8 cellular contexts compared by ENCODE assay signal in genomic region chr9:97013151-97014132, GRCh38. TPM values are rescaled to one million over a fixed set of nuclear protein-coding genes. Genes with fewer than 3 reads are reported as not detected.
DNase-seq lines count a peak whose midpoint lies in the region; ATAC-seq, FAIRE-seq and TF ChIP-seq lines count a peak whose summit lies in the region.
"Not testable (repeated sequence)": the region's sequence is repeated elsewhere in the genome, so short reads cannot be mapped to it uniquely, and the experiment has no call there.

No MANE protein-coding gene starts in this region.

- peaks cover 25% of the 10 kb centered on the region for H3K79me2 ChIP-seq in keratinocyte (ENCODE audit: control insufficient read depth, insufficient read depth, low read length)

- peak overlapping the region; percentile 76 for H2AFZ ChIP-seq in keratinocyte (ENCODE audit: control insufficient read depth, low read length)

- DNase-seq in AG08396 (ENCODE audit: low spot score) (peak; percentile 48), NCI-H345 treated with DMSO at 0.1 percent for 48 hours (lab: John Stamatoyannopoulos, UW; ENCODE audit: unreplicated experiment) (peak; percentile 73), cerebellar cortex (ENCODE audit: low spot score) (peak; percentile 84), keratinocyte (ENCODE audit: low read depth, low spot score) (peak; percentile 38)
- peak; percentile 72 for DNase-seq in activated CD4-positive, CD25-positive, alpha-beta regulatory T cell treated with anti-CD3 and anti-CD28 coated beads, Interleukin-2, amount 50 U/mL, for 72 hours
- DNase-seq in stimulated activated CD4-positive, alpha-beta T cell treated with anti-CD3 and anti-CD28 coated beads, Interleukin-12 subunit alpha, Interleukin-12 subunit beta, amount 100 ng/mL, for 48 hours (ENCODE audit: low read depth in 2 of 3, low spot score in 1 of 3): peak; percentile 60 to 71 (median 68)

- not testable (repeated sequence) for H3K4me1 ChIP-seq in keratinocyte (ENCODE audit: control insufficient read depth, extremely low read depth, insufficient read depth, low read length)

- H3K4me3 ChIP-seq in keratinocyte (ENCODE audit: control insufficient read depth in 2 of 3, extremely low read depth in 1 of 3, insufficient read depth in 2 of 3, low read depth in 1 of 3, low read length in 3 of 3): peak overlapping the region; percentile 49 to 72 (median 67)

- not testable (repeated sequence) for TF ChIP-seq CTCF in keratinocyte (optimal IDR thresholded peaks at IDR 0.05 in 1 of 3, IDR thresholded peaks at IDR 0.05 in 1 of 3, conservative IDR thresholded peaks at IDR 0.05 in 1 of 3; ENCODE audit: extremely low read depth in 1 of 3, insufficient read depth in 2 of 3, low read length in 3 of 3)

- not testable (repeated sequence) for H3K9me3 ChIP-seq in keratinocyte (ENCODE audit: control insufficient read depth, low read depth, low read length)

- not testable (repeated sequence) for H3K27me3 ChIP-seq in keratinocyte (ENCODE audit: control insufficient read depth, extremely low read depth, insufficient read depth, low read length)

- H3K4me2 ChIP-seq in keratinocyte (ENCODE audit: control insufficient read depth, extremely low read depth, insufficient read depth, low read depth, low read length): peak overlapping the region; percentile 45

- H3K36me3 ChIP-seq in keratinocyte (ENCODE audit: control insufficient read depth in 2 of 2, extremely low read depth in 1 of 2, insufficient read depth in 2 of 2, low read length in 2 of 2): not testable (repeated sequence)

- peak overlapping the region; percentile 59 for H3K9ac ChIP-seq in keratinocyte (ENCODE audit: control insufficient read depth, extremely low read depth, insufficient read depth, low read length)

- not testable (repeated sequence) for H4K20me1 ChIP-seq in keratinocyte (ENCODE audit: control insufficient read depth, extremely low read depth, insufficient read depth, low read length)

- dilution Hi-C loops in keratinocyte (cut with MboI; ENCODE audit: extremely low pct_ligation_motif_present, low sequenced_read_pairs): not testable (repeated sequence)

- H3K27ac ChIP-seq in keratinocyte (ENCODE audit: control insufficient read depth, insufficient read depth, low read length): peak overlapping the region; percentile 63

- not testable (repeated sequence) for H3K9me1 ChIP-seq in keratinocyte (ENCODE audit: control insufficient read depth, extremely low read depth, insufficient read depth, low read length)

- ATAC-seq in GM19023 (IDR thresholded peaks at IDR 0.05; ENCODE audit: unreplicated experiment): peak; percentile 88
- peak; percentile 79 for ATAC-seq in HG03196 (IDR thresholded peaks at IDR 0.05; ENCODE audit: unreplicated experiment)

- peak; percentile 84 for FAIRE-seq in keratinocyte (lab: Jason Lieb, UNC)

RNA-seq across cellular contexts. Expression of gene CTSV, which starts 25.5 kb away (rescaled TPM):
- 101 to 190 TPM (median 109 TPM) in 3 replicates for polyA plus RNA-seq in keratinocyte
- 601 TPM for polyA plus RNA-seq in keratinocyte (2011; ENCODE audit: low read depth)
- 30.6 and 48.2 TPM in 2 replicates for polyA plus RNA-seq in keratinocyte (2011; cell fraction: cytosol; rRNA removed)
- 200 and 342 TPM in 2 replicates for polyA plus RNA-seq in keratinocyte (2011; cell fraction: nucleus; rRNA removed)
- polyA plus RNA-seq in keratinocyte (2012; ENCODE audit: low replicate concordance): 91.5 and 524 TPM in 2 replicates
- 19.3 to 81.7 TPM (median 44.3 TPM) in 3 replicates for polyA minus RNA-seq in keratinocyte
- polyA minus RNA-seq in keratinocyte (2011; cell fraction: cytosol; rRNA and poly(A)+ RNA removed): 20.3 TPM
- 55.4 and 95.1 TPM in 2 replicates for polyA minus RNA-seq in keratinocyte (2011; cell fraction: nucleus; rRNA and poly(A)+ RNA removed)

Comparison
In these comparisons a context has a peak if more than half of its experiments do, and no peak if none do; other contexts are left out.
1. Peak in every context shown above with its lines: DNase-seq, ATAC-seq, H3K4me3 ChIP-seq and H3K27ac ChIP-seq.